8 cellular contexts compared by ENCODE assay signal in the genomic region with DNA sequence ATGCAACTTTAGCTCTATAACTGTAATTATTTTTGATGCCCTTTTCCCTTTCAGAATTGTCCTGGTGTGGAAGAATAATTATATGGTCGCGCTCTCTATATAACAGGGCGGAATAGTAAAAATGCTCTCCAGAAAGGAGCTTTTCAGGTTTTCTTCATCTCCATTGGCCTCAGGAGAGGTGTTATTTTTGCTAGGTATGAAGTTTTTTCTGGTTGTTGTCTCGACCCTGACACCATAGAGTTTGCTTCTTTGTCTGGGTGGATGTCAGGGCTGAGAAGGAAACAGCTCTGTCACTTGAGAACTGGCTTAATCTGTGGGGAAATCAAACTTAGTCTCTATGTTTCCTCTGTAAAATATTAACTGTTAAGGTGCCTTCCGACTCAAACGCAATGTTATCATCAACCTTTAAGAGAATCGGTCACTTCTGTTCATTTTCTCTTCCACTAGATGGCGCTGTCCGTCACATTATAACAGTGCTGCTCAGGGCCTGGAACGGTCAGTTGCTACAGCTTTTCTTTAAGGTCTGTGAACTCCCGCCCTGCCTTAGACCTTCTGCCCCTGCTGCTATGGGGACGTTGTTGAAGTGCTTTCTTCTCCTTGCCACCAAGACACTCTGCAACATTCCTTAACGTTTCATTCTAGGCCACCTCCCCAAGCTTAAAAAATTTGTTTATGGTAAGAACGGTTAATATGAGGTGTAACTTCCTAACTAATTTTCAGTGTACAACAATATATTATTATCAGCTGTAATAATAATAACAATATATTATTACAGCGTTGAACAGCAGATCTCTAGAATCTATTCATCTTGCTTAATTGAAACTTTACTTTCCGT. TPM values are rescaled to one million over a fixed set of nuclear protein-coding genes. Genes with fewer than 3 reads are reported as not detected.
DNase-seq lines count a peak whose midpoint lies in the region; ATAC-seq and TF ChIP-seq lines count a peak whose summit lies in the region.

No MANE protein-coding gene starts in this region.

- DNase-seq in Right ventricle myocardium superior (no peak), cardiac septum (ENCODE audit: low spot score) (no peak), NCI-H128 (lab: John Stamatoyannopoulos, UW; ENCODE audit: unreplicated experiment) (peak; percentile 77), right atrium auricular region (ENCODE audit: low spot score) (peak; percentile 70), sciatic nerve (ENCODE audit: low spot score) (peak; percentile 68)
- DNase-seq in activated naive CD8-positive, alpha-beta T cell treated with anti-CD3 and anti-CD28 coated beads, Interleukin-2, amount 50 U/mL, for 24 hours: peak; percentile 45

- H3K27ac ChIP-seq in right atrium auricular region: no peak overlapping the region

- H3K27me3 ChIP-seq in right atrium auricular region: no peaks in the 10 kb centered on the region

- peaks cover 11% of the 10 kb centered on the region for H3K27me3 Mint-ChIP-seq in activated naive CD8-positive, alpha-beta T cell treated with anti-CD3 and anti-CD28 coated beads, Interleukin-2, amount 50 U/mL, for 24 hours

- no peak overlapping the region for H3K4me3 Mint-ChIP-seq in activated naive CD8-positive, alpha-beta T cell treated with anti-CD3 and anti-CD28 coated beads, Interleukin-2, amount 50 U/mL, for 24 hours

- no peaks in the 10 kb centered on the region for H3K9me3 Mint-ChIP-seq in activated naive CD8-positive, alpha-beta T cell treated with anti-CD3 and anti-CD28 coated beads, Interleukin-2, amount 50 U/mL, for 24 hours

- no peak overlapping the region for H3K4me3 ChIP-seq in right atrium auricular region

- no peaks in the 10 kb centered on the region for H3K36me3 ChIP-seq in right atrium auricular region

- peak; percentile 44 to 86 for TF ChIP-seq CTCF in right atrium auricular region (IDR thresholded peaks at IDR 0.05)

- intact Hi-C loops in Right ventricle myocardium superior (cut with DNase I): loop anchor here (5.0 to 10.0 kb wide), 2 partner anchors 329 to 416 kb away; no protein-coding TSS in a partner anchor
- intact Hi-C loops in cardiac septum (cut with DNase I): loop anchor here (5.0 to 10.0 kb wide), 2 partner anchors 59 to 326 kb away; no protein-coding TSS in a partner anchor
- intact Hi-C loops in sciatic nerve (cut with DNase I): no loop called here

- H3K27ac Mint-ChIP-seq in activated naive CD8-positive, alpha-beta T cell treated with anti-CD3 and anti-CD28 coated beads, Interleukin-2, amount 50 U/mL, for 24 hours: no peak overlapping the region

- H3K4me1 Mint-ChIP-seq in activated naive CD8-positive, alpha-beta T cell treated with anti-CD3 and anti-CD28 coated beads, Interleukin-2, amount 50 U/mL, for 24 hours: no peaks in the 10 kb centered on the region

- H3K4me1 ChIP-seq in right atrium auricular region: no peaks in the 10 kb centered on the region

- H3K36me3 Mint-ChIP-seq in activated naive CD8-positive, alpha-beta T cell treated with anti-CD3 and anti-CD28 coated beads, Interleukin-2, amount 50 U/mL, for 24 hours (ENCODE audit: low read depth): no peaks in the 10 kb centered on the region

- H3K9me3 ChIP-seq in right atrium auricular region: no peaks in the 10 kb centered on the region

- ATAC-seq in Right ventricle myocardium superior (ENCODE audit: poor library complexity) (peak; percentile 89), HG02840 (IDR thresholded peaks at IDR 0.05; ENCODE audit: low FRiP score, unreplicated experiment) (peak; percentile 89), SK-N-SH treated with all-trans-retinoic acid at 6 μM for 48 hours (peak; percentile 98), sciatic nerve (peak; percentile 88)
- ATAC-seq in activated naive CD8-positive, alpha-beta T cell treated with anti-CD3 and anti-CD28 coated beads, Interleukin-2, amount 50 U/mL, for 24 hours: peak; percentile 80

TF ChIP-seq in SK-N-SH treated with all-trans-retinoic acid at 6 μM for 48 hours, 23 proteins besides CTCF, POLR2A, EP300 and RAD21:
- no peak for TF ChIP-seq ZNF70 (CRISPR knock-in tag; IDR thresholded peaks at IDR 0.05)
- TF ChIP-seq OSR1 (CRISPR knock-in tag; IDR thresholded peaks at IDR 0.05): no peak
- no peak for TF ChIP-seq ZFP30 (CRISPR knock-in tag; IDR thresholded peaks at IDR 0.05)
- TF ChIP-seq BACH2 (CRISPR knock-in tag; IDR thresholded peaks at IDR 0.05; ENCODE audit: borderline replicate concordance): no peak
- TF ChIP-seq PPARA (CRISPR knock-in tag; IDR thresholded peaks at IDR 0.05; ENCODE audit: borderline replicate concordance): no peak
- no peak for TF ChIP-seq RARB (CRISPR knock-in tag; IDR thresholded peaks at IDR 0.05)
- TF ChIP-seq ARNTL (CRISPR knock-in tag; IDR thresholded peaks at IDR 0.05; ENCODE audit: borderline replicate concordance, low read depth): no peak
- no peak for TF ChIP-seq CSDC2 (CRISPR knock-in tag; IDR thresholded peaks at IDR 0.05)
- no peak for TF ChIP-seq ZFP3 (CRISPR knock-in tag; IDR thresholded peaks at IDR 0.05)
- TF ChIP-seq, protein P1, sequence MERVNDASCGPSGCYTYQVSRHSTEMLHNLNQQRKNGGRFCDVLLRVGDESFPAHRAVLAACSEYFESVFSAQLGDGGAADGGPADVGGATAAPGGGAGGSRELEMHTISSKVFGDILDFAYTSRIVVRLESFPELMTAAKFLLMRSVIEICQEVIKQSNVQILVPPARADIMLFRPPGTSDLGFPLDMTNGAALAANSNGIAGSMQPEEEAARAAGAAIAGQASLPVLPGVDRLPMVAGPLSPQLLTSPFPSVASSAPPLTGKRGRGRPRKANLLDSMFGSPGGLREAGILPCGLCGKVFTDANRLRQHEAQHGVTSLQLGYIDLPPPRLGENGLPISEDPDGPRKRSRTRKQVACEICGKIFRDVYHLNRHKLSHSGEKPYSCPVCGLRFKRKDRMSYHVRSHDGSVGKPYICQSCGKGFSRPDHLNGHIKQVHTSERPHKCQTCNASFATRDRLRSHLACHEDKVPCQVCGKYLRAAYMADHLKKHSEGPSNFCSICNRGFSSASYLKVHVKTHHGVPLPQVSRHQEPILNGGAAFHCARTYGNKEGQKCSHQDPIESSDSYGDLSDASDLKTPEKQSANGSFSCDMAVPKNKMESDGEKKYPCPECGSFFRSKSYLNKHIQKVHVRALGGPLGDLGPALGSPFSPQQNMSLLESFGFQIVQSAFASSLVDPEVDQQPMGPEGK (CRISPR knock-in tag; IDR thresholded peaks at IDR 0.05; ENCODE audit: borderline replicate concordance): no peak
- TF ChIP-seq ZC3H10 (CRISPR knock-in tag; IDR thresholded peaks at IDR 0.05): no peak
- TF ChIP-seq, protein P2, sequence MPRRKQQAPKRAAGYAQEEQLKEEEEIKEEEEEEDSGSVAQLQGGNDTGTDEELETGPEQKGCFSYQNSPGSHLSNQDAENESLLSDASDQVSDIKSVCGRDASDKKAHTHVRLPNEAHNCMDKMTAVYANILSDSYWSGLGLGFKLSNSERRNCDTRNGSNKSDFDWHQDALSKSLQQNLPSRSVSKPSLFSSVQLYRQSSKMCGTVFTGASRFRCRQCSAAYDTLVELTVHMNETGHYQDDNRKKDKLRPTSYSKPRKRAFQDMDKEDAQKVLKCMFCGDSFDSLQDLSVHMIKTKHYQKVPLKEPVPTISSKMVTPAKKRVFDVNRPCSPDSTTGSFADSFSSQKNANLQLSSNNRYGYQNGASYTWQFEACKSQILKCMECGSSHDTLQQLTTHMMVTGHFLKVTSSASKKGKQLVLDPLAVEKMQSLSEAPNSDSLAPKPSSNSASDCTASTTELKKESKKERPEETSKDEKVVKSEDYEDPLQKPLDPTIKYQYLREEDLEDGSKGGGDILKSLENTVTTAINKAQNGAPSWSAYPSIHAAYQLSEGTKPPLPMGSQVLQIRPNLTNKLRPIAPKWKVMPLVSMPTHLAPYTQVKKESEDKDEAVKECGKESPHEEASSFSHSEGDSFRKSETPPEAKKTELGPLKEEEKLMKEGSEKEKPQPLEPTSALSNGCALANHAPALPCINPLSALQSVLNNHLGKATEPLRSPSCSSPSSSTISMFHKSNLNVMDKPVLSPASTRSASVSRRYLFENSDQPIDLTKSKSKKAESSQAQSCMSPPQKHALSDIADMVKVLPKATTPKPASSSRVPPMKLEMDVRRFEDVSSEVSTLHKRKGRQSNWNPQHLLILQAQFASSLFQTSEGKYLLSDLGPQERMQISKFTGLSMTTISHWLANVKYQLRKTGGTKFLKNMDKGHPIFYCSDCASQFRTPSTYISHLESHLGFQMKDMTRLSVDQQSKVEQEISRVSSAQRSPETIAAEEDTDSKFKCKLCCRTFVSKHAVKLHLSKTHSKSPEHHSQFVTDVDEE (CRISPR knock-in tag; IDR thresholded peaks at IDR 0.05): no peak
- no peak for TF ChIP-seq ISL1 (CRISPR knock-in tag; IDR thresholded peaks at IDR 0.05)
- no peak for TF ChIP-seq ZNF8 (CRISPR knock-in tag; IDR thresholded peaks at IDR 0.05)
- TF ChIP-seq SNAI2 (CRISPR knock-in tag; IDR thresholded peaks at IDR 0.05): no peak
- no peak for TF ChIP-seq GLIS3 (CRISPR knock-in tag; IDR thresholded peaks at IDR 0.05)
- TF ChIP-seq ESRRG (CRISPR knock-in tag; IDR thresholded peaks at IDR 0.05): no peak
- no peak for TF ChIP-seq ZNF565 (CRISPR knock-in tag; conservative IDR thresholded peaks at IDR 0.05; ENCODE audit: low read depth)
- TF ChIP-seq, protein P3, sequence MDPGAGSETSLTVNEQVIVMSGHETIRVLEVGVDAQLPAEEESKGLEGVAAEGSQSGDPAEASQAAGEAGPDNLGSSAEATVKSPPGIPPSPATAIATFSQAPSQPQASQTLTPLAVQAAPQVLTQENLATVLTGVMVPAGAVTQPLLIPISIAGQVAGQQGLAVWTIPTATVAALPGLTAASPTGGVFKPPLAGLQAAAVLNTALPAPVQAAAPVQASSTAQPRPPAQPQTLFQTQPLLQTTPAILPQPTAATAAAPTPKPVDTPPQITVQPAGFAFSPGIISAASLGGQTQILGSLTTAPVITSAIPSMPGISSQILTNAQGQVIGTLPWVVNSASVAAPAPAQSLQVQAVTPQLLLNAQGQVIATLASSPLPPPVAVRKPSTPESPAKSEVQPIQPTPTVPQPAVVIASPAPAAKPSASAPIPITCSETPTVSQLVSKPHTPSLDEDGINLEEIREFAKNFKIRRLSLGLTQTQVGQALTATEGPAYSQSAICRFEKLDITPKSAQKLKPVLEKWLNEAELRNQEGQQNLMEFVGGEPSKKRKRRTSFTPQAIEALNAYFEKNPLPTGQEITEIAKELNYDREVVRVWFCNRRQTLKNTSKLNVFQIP (CRISPR knock-in tag; IDR thresholded peaks at IDR 0.05; ENCODE audit: borderline replicate concordance, low read depth): no peak

RNA-seq across cellular contexts. Expression of a gene that starts 23.8 kb away (rescaled TPM):
- total RNA-seq in Right ventricle myocardium superior (not detected), cardiac septum (not detected), right atrium auricular region (not detected), sciatic nerve (not detected)

RNA-seq across cellular contexts. Expression of a gene that starts 41.6 kb away (rescaled TPM):
- total RNA-seq in Right ventricle myocardium superior (not detected), cardiac septum (not detected), right atrium auricular region (not detected), sciatic nerve (not detected)

Comparison
In these comparisons a context has a peak if more than half of its experiments do, and no peak if none do; other contexts are left out.
1. DNase-seq: peak in NCI-H128 (single experiment), activated naive CD8-positive, alpha-beta T cell treated with anti-CD3 and anti-CD28 coated beads, Interleukin-2, amount 50 U/mL, for 24 hours (single experiment), right atrium auricular region (single experiment) and sciatic nerve (single experiment); none in Right ventricle myocardium superior (single experiment) and cardiac septum (single experiment).
2. Peak in every context shown above with its lines, with median percentiles within 50 percentile points of each other: ATAC-seq.